1 cellular context compared by ENCODE assay signal in the genomic region with DNA sequence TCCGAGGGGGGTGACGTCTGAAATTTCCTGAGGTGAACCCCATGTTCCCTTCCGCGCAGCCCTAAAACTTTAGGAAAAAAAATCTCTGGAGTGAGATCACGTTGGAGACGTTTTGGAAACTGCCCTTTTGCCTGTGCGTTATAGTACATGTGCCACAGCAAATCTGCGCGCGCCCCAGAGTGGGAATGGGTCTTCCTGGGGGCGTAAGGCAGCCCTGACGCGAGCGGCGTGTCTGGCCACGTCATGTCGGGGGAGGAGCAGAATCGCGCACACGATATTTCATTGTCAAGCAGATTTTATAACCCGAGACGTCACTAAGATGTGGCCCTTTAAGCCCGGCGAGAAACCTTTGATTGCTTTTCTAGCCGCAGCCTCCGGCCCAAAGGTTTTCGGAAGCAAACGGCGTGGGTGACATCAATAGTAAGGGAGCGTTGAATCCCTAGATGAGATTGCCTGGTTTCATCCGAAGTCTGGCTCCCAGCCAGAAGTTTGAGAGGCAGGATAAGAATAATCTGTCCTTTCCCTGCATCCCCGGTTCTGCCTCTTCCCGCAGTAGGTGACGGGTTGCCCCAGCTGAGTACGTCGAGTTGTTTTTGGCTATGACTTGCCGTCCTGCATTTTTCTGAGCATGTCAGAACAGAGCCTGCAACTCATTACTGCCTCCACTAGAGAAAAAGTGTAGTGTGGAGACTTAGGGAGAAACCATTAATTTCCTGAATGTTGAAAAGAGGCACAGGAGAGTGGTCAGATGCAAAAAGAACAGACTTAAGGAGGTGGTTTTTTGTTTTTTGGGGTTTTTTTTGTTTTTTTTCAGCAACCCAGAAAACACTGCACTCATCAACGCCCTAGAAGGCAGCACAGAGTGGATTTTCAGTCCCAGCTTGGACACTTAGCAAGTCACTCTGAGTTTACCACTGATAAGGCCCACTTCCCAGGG.
TF ChIP-seq lines count a peak whose summit lies in the region.

No MANE protein-coding gene starts in this region.

TF ChIP-seq in K562, 482 proteins besides CTCF, POLR2A, EP300 and RAD21 (continued from another document and continues in another):
- no peak for TF ChIP-seq HMBOX1 (IDR thresholded peaks at IDR 0.05)
- 0 out of 2 replicates have a peak, but pooled peaks have one; percentile 28 for TF ChIP-seq ZFX (CRISPR knock-in tag; IDR thresholded peaks at IDR 0.05)
- TF ChIP-seq RFX7 (CRISPR knock-in tag; IDR thresholded peaks at IDR 0.05), result no peak
- TF ChIP-seq, protein P1, sequence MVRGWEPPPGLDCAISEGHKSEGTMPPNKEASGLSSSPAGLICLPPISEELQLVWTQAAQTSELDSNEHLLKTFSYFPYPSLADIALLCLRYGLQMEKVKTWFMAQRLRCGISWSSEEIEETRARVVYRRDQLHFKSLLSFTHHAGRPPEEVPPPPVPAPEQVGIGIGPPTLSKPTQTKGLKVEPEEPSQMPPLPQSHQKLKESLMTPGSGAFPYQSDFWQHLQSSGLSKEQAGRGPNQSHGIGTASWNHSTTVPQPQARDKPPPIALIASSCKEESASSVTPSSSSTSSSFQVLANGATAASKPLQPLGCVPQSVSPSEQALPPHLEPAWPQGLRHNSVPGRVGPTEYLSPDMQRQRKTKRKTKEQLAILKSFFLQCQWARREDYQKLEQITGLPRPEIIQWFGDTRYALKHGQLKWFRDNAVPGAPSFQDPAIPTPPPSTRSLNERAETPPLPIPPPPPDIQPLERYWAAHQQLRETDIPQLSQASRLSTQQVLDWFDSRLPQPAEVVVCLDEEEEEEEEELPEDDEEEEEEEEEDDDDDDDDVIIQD (CRISPR knock-in tag; IDR thresholded peaks at IDR 0.05), result no peak
- TF ChIP-seq, protein P2, sequence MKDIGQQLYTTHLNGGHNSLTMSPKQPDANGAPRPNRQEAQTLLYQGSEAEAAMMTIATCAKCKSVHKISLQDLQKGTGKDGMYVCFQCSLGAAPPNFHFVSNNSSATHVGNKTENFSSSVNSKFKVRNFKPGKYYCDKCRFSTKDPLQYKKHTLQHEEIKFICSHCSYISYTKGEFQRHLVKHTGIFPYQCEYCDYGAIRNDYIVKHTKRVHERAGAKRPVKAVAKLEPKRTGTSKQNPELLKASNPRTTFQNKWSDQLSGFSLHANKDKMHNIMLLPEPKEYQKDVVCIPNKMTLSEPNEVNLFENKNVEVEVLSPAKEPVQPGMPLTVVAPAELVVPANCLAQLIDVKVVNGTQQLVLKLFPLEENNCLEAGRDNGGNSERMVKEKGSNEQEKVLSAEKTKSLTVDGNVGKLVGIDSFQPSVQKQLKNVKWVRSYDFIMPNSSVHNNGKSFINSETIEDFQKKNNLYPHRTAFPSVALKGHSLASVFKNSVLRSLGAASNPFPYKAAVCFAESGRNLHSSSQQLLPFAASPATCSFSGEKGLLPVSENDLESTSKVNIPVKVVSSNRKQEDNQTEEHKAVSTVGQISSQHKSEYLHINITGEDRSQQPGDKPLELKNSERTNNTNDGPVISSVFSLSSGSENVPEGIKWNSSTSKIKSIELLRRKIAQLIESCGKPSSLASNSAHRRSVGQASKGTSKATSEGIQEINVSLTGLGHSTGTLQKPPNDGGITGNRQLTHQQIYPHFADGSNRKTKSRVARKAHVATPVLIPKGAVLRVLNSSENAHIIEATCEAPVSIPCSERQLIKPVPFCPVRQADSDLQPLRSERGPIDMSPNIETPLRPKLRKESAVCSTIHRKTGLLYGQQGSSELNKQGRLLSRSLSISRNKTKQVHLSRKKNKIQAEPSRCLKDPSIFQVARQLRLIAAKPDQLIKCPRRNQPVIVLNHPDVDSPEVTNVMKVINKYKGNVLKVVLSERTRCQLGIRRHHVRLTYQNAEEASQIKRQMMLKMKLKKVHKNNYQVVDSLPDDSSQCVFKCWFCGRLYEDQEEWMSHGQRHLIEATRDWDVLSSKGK (CRISPR knock-in tag; IDR thresholded peaks at IDR 0.05), result no peak
- TF ChIP-seq ZNF263 (CRISPR knock-in tag; IDR thresholded peaks at IDR 0.05; ENCODE audit: borderline replicate concordance), result no peak
- no peak for TF ChIP-seq ZNF79 (CRISPR knock-in tag; IDR thresholded peaks at IDR 0.05; ENCODE audit: low read depth)
- no peak for TF ChIP-seq FOXA1 (IDR thresholded peaks at IDR 0.05; ENCODE audit: borderline replicate concordance)
- no peak for TF ChIP-seq EWSR1 (IDR thresholded peaks at IDR 0.05; ENCODE audit: borderline replicate concordance, low read depth, partially characterized antibody)
- peak; percentile 100 for TF ChIP-seq ATF7 (IDR thresholded peaks at IDR 0.05)
- TF ChIP-seq, protein P3, sequence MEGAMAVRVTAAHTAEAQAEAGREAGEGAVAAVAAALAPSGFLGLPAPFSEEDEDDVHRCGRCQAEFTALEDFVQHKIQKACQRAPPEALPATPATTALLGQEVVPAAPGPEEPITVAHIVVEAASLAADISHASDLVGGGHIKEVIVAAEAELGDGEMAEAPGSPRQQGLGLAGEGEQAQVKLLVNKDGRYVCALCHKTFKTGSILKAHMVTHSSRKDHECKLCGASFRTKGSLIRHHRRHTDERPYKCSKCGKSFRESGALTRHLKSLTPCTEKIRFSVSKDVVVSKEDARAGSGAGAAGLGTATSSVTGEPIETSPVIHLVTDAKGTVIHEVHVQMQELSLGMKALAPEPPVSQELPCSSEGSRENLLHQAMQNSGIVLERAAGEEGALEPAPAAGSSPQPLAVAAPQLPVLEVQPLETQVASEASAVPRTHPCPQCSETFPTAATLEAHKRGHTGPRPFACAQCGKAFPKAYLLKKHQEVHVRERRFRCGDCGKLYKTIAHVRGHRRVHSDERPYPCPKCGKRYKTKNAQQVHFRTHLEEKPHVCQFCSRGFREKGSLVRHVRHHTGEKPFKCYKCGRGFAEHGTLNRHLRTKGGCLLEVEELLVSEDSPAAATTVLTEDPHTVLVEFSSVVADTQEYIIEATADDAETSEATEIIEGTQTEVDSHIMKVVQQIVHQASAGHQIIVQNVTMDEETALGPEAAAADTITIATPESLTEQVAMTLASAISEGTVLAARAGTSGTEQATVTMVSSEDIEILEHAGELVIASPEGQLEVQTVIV (CRISPR knock-in tag; IDR thresholded peaks at IDR 0.05; ENCODE audit: borderline replicate concordance), result no peak
- TF ChIP-seq BRD4 (IDR thresholded peaks at IDR 0.05), result no peak
- TF ChIP-seq SNRNP70 (optimal IDR thresholded peaks at IDR 0.05; ENCODE audit: low read depth, low read length), result no peak
- TF ChIP-seq ZNF778 (CRISPR knock-in tag; IDR thresholded peaks at IDR 0.05), result no peak
- TF ChIP-seq, protein P4, sequence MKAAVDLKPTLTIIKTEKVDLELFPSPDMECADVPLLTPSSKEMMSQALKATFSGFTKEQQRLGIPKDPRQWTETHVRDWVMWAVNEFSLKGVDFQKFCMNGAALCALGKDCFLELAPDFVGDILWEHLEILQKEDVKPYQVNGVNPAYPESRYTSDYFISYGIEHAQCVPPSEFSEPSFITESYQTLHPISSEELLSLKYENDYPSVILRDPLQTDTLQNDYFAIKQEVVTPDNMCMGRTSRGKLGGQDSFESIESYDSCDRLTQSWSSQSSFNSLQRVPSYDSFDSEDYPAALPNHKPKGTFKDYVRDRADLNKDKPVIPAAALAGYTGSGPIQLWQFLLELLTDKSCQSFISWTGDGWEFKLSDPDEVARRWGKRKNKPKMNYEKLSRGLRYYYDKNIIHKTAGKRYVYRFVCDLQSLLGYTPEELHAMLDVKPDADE (conservative IDR thresholded peaks at IDR 0.05; ENCODE audit: control insufficient read depth, low read depth, low read length), result no peak
- no peak; the same call in 1 of the 2 replicates for TF ChIP-seq ZNF830 (CRISPR knock-in tag; IDR thresholded peaks at IDR 0.05)
- TF ChIP-seq ZNF766 (CRISPR knock-in tag; conservative IDR thresholded peaks at IDR 0.05), result peak; percentile 82
- no peak for TF ChIP-seq ZNF282 (CRISPR knock-in tag; IDR thresholded peaks at IDR 0.05)
- no peak for TF ChIP-seq MGA (IDR thresholded peaks at IDR 0.05)
- no peak for TF ChIP-seq NFYB (IDR thresholded peaks at IDR 0.05; ENCODE audit: extremely low read depth, insufficient read length)
- no peak for TF ChIP-seq ZNF444 (CRISPR knock-in tag; IDR thresholded peaks at IDR 0.05)
- no peak for TF ChIP-seq ZNF644 (tag; IDR thresholded peaks at IDR 0.05; ENCODE audit: low read depth)
- peak; percentile 23; the same call in 1 of the 2 replicates for TF ChIP-seq L3MBTL2 (IDR thresholded peaks at IDR 0.05)
